In the genomic region with DNA sequence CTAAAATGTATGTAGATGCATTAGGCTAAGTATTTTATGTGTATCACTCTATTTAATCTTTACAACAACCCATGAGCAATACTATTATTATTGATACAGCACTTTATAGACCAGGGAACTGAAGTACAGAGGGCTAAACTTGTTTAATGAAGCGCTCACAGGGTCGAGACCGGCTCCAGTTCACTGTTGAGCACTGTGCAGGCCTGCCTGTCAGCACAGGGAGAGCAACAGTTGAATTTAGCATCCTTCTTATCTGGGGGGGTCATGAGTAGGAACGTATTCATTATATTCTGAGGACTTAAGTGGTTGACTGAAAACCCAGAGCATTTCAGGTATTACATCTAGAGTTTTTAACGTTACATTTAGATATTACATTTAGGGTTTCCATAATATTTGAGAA, we compare ENCODE assay signal across 23 cellular contexts.
"Had no signal": no experiment of that assay in that cellular context is flagged by ENCODE, and none has a peak within 500 bp of the region (broad histone marks: within the 10 kb centered on the region; RNA-seq: fewer than 3 reads in every experiment).

No MANE protein-coding gene starts in this region.

- H3K9ac ChIP-seq: SK-N-SH had no signal

- H3K4me3 Mint-ChIP-seq: T-cell had no signal

- FAIRE-seq: HepG2, RCC 7860 had no signal

- ATAC-seq: HepG2, T-cell had no signal

- DNase-seq: IMR-90, MV-4-11, NCI-H1048, NCI-H1105, NCI-H1417, NCI-H1436 treated with DMSO at 0.1 percent for 48 hours, NCI-H1694, NCI-H187 treated with DMSO at 0.1 percent for 48 hours, NCI-H2029 treated with DMSO at 0.1 percent for 48 hours, NCI-H2107, NCI-H226, NCI-H446, NCI-H510A, NCI-H524 treated with DMSO at 0.1 percent for 48 hours, NCI-H69, NCI-H774, RPMI8226, SHP77, SK-N-SH, SW 1271, T-cell had no signal

- H3K9me3 ChIP-seq: SK-N-SH had no signal

- H3K27ac Mint-ChIP-seq: T-cell had no signal

- H3K4me2 ChIP-seq: SK-N-SH had no signal

- H3K27me3 Mint-ChIP-seq: T-cell had no signal
